In the genomic region with DNA sequence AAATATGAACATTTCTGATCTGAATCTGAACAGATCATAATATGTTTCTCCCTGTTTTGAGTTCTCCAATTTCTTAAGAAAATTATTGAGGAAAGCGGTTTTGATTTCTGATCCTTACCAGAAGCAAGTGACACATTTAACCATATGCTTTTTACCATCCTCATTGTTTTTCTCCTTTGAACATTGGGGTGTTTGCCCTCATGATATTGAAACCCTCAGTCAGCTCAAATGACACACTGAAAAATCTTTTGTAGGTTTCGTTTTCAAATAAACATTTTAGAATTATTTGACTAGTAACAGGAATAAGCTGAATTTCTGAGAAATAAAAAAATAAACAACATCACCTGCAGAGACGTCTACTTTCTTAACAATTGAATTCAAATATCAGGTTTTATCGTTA, we compare ENCODE assay signal across 5 cellular contexts.
"Had no signal": no experiment of that assay in that cellular context is flagged by ENCODE, and none has a peak within 500 bp of the region (broad histone marks: within the 10 kb centered on the region; RNA-seq: fewer than 3 reads in every experiment).

No MANE protein-coding gene starts in this region.

- DNase-seq: IMR-90, KG1 had no signal

- H3K27ac ChIP-seq: HL-60 had no signal

- H3K4me3 ChIP-seq: K562 had no signal

- ATAC-seq: HepG2, K562 had no signal
